ENCODE assay signal across 8 cellular contexts in genomic region chr11:49526240-49526829, GRCh38.
DNase-seq lines count a peak whose midpoint lies in the region; ATAC-seq and TF ChIP-seq lines count a peak whose summit lies in the region.
"Not testable (repeated sequence)": the region's sequence is repeated elsewhere in the genome, so short reads cannot be mapped to it uniquely, and the experiment has no call there.

No MANE protein-coding gene starts in this region.

- not testable (repeated sequence) for H3K27ac Mint-ChIP-seq in CD4-positive, alpha-beta T cell

- CTCF ChIA-PET in CD4-positive, alpha-beta T cell (lab: Charles Lee) = not testable (repeated sequence)

- H3K4me3 ChIP-seq in coronary artery = not testable (repeated sequence)

- not testable (repeated sequence) for H3K36me3 Mint-ChIP-seq in CD4-positive, alpha-beta T cell (ENCODE audit: low read depth)

- intact Hi-C loops in CD4-positive, alpha-beta T cell (cut with DNase I, micrococcal nuclease) = loop anchor here in 1 of 2 experiments (5.0 kb wide), 1 partner anchor 1354 kb away; no protein-coding TSS in a partner anchor
- intact Hi-C loops in sciatic nerve (cut with DNase I) = not testable (repeated sequence)

- ATAC-seq in CD4-positive, alpha-beta T cell (ENCODE audit: poor library complexity) = peak; percentile 68
- peak; percentile 92 for ATAC-seq in GM18870 (IDR thresholded peaks at IDR 0.05; ENCODE audit: unreplicated experiment)
- peak; percentile 97 for ATAC-seq in HG02759 (IDR thresholded peaks at IDR 0.05; ENCODE audit: unreplicated experiment)
- peak; percentile 62 for ATAC-seq in sciatic nerve

- not testable (repeated sequence) for H3K27ac ChIP-seq in CD4-positive, alpha-beta T cell (ENCODE audit: low read depth, low read length); coronary artery

- DNase-seq in CD4-positive, alpha-beta T cell; coronary artery (ENCODE audit: low spot score); sciatic nerve (ENCODE audit: low spot score): not testable (repeated sequence)
- DNase-seq in Kasumi-1 (lab: John Stamatoyannopoulos, UW) = peak; percentile 62 to 63
- DNase-seq in SK-N-DZ (ENCODE audit: low spot score) = peak; percentile 13
- peak; percentile 52 for DNase-seq in iris pigment epithelial cell (ENCODE audit: low read depth)

- H3K9me3 Mint-ChIP-seq in CD4-positive, alpha-beta T cell = not testable (repeated sequence)

- H3K27me3 Mint-ChIP-seq in CD4-positive, alpha-beta T cell = not testable (repeated sequence)

- not testable (repeated sequence) for H3K9me3 ChIP-seq in CD4-positive, alpha-beta T cell (ENCODE audit: control insufficient read depth, low read length)

- POLR2A ChIA-PET in CD4-positive, alpha-beta T cell (lab: Charles Lee) = not testable (repeated sequence)

- H3K4me1 Mint-ChIP-seq in CD4-positive, alpha-beta T cell (ENCODE audit: low read depth) = not testable (repeated sequence)

- not testable (repeated sequence) for H3K4me3 Mint-ChIP-seq in CD4-positive, alpha-beta T cell

- H3K27me3 ChIP-seq in CD4-positive, alpha-beta T cell (ENCODE audit: control insufficient read depth, insufficient read depth, low read length) = not testable (repeated sequence)

- TF ChIP-seq CTCF in CD4-positive, alpha-beta T cell (IDR thresholded peaks at IDR 0.05) = peak; percentile 42
- peak; percentile 28 for TF ChIP-seq CTCF in coronary artery (IDR thresholded peaks at IDR 0.05)
